14 cellular contexts compared by ENCODE assay signal in the genomic region with DNA sequence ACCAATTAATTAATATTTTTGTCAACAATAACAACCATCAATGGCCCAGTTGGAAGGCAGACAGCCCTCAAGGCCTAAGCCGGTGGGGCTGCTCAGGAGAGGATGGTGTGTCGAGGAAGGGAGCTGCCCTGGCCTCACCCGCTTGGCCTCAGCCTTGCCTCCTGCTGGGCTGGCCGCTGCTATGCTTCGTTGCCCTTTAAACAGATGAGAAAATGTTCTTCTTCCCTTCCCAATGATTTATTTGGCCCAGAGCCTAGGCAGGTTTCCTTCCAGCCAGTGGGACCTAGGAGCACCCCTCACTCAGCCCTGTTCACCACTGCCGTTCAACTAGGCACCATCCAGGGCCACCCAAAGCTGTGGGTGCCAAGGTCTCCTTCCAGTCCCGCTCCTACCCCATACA. TPM values are rescaled to one million over a fixed set of nuclear protein-coding genes. Genes with fewer than 3 reads are reported as not detected.
DNase-seq lines count a peak whose midpoint lies in the region; TF ChIP-seq lines count a peak whose summit lies in the region.
"Had no signal": no experiment of that assay in that cellular context is flagged by ENCODE, and none has a peak within 500 bp of the region (broad histone marks: within the 10 kb centered on the region; RNA-seq: fewer than 3 reads in every experiment).

No MANE protein-coding gene starts in this region.

- H2AFZ ChIP-seq in neuronal stem cell (ENCODE audit: low read length), result no peak overlapping the region

- H3K4ac ChIP-seq in neuronal stem cell (ENCODE audit: low read length), result no peak overlapping the region

- H3K36me3 ChIP-seq in neuronal stem cell (replicated peaks in 1 of 2; ENCODE audit: control insufficient read depth in 2 of 2, insufficient read depth in 2 of 2, low read length in 2 of 2), result no peaks in the 10 kb centered on the region

- H4K8ac ChIP-seq in neuronal stem cell (ENCODE audit: low read depth, low read length), result no peak overlapping the region

- no peak for TF ChIP-seq CTCF in glutamatergic neuron (IDR thresholded peaks at IDR 0.05; ENCODE audit: partially characterized antibody, unreplicated experiment)

- H2BK5ac ChIP-seq in neuronal stem cell (ENCODE audit: low read length), result no peak overlapping the region

- no peak overlapping the region for H3K4me3 ChIP-seq in neuronal stem cell (ENCODE audit: low read length in 2 of 2)

- no peak overlapping the region for H3K27ac Mint-ChIP-seq in glutamatergic neuron (ENCODE audit: unreplicated experiment)
- H3K27ac Mint-ChIP-seq: CD14-positive monocyte had no signal

- no CpG with 5 or more reads among the region's 7 CpGs for WGBS in neuronal stem cell (ENCODE audit: extremely low coverage in 2 of 2, insufficient read length in 2 of 2, insufficient replicate concordance in 1 of 2), 2 donors

- peak overlapping the region; percentile 43 for H2BK12ac ChIP-seq in neuronal stem cell (ENCODE audit: low read length)

- H3K79me1 ChIP-seq in neuronal stem cell (ENCODE audit: low read depth, low read length), result no peaks in the 10 kb centered on the region

- in situ Hi-C loops in Caki2 (cut with HindIII; ENCODE audit: low pct_unique_long_range_greater_than_20kb, low sequenced_read_pairs), result no loop called here

- peaks cover 8% of the 10 kb centered on the region for H3K4me1 Mint-ChIP-seq in glutamatergic neuron (ENCODE audit: low read depth, unreplicated experiment)

- peaks cover 27 to 41% of the 10 kb centered on the region in 2 donors for H3K4me1 ChIP-seq in neuronal stem cell (ENCODE audit: control insufficient read depth in 2 of 2, insufficient read depth in 1 of 2, low read depth in 1 of 2, low read length in 2 of 2)

- no peak overlapping the region for H3K4me2 ChIP-seq in neuronal stem cell (ENCODE audit: insufficient read depth, low read length, poor library complexity, severe bottlenecking)

- no peak overlapping the region for H2BK15ac ChIP-seq in neuronal stem cell (ENCODE audit: low read length)

- H3K18ac ChIP-seq in neuronal stem cell (ENCODE audit: low read length), result no peak overlapping the region

- H3K4me3 Mint-ChIP-seq in glutamatergic neuron (ENCODE audit: unreplicated experiment), result no peak overlapping the region

- H2BK120ac ChIP-seq in neuronal stem cell (ENCODE audit: low read depth, low read length), result no peak overlapping the region

- no peak overlapping the region for H4K91ac ChIP-seq in neuronal stem cell (ENCODE audit: low read depth, low read length, poor library complexity)

- H3K27me3 ChIP-seq in neuronal stem cell (ENCODE audit: control insufficient read depth in 3 of 3, insufficient read depth in 3 of 3, low read depth in 1 of 3, low read length in 3 of 3), result peaks cover 5 to 90% (median 28%) of the 10 kb centered on the region in 3 experiments

- H3K9me3 Mint-ChIP-seq in glutamatergic neuron (ENCODE audit: unreplicated experiment), result peaks cover 16% of the 10 kb centered on the region

- DNase-seq in DMS79 treated with DMSO at 0.1 percent for 48 hours (lab: John Stamatoyannopoulos, UW) (peak; percentile 28), DMS79 (lab: John Stamatoyannopoulos, UW) (no peak), Caki2 (ENCODE audit: low read depth) (peak; percentile 46), glomerular visceral epithelial cell (ENCODE audit: extremely low spot score) (peak; percentile 76), neuronal stem cell (ENCODE audit: low spot score) (no peak), NCI-H510A treated with DMSO at 0.1 percent for 48 hours (lab: John Stamatoyannopoulos, UW) (no peak), NCI-H2081 (lab: John Stamatoyannopoulos, UW) (no peak), glutamatergic neuron (no peak)
- DNase-seq: EL, KG1, NCI-H1930, NCI-H748 treated with DMSO at 0.1 percent for 48 hours had no signal

- no peaks in the 10 kb centered on the region for H3K36me3 Mint-ChIP-seq in glutamatergic neuron (ENCODE audit: unreplicated experiment)

- no peak overlapping the region for H3K9ac ChIP-seq in neuronal stem cell (ENCODE audit: low read depth, low read length, poor library complexity)

- no peak overlapping the region for H3K14ac ChIP-seq in neuronal stem cell (ENCODE audit: low read length)

- H2AK5ac ChIP-seq in neuronal stem cell (ENCODE audit: low read depth, low read length), result no peak overlapping the region

- peaks cover 14% of the 10 kb centered on the region for H3K27me3 Mint-ChIP-seq in glutamatergic neuron (ENCODE audit: unreplicated experiment)

- H3K23ac ChIP-seq in neuronal stem cell (ENCODE audit: low read depth, low read length, poor library complexity), result no peak overlapping the region

- H3K27ac ChIP-seq in neuronal stem cell (replicated peaks; ENCODE audit: low read length), result no peak overlapping the region

- no peaks in the 10 kb centered on the region for H3K9me3 ChIP-seq in neuronal stem cell (replicated peaks in 1 of 2; ENCODE audit: control insufficient read depth in 2 of 2, insufficient read depth in 1 of 2, low read depth in 1 of 2, low read length in 2 of 2)

RNA-seq across cellular contexts. Expression of gene ADGRB2, which starts 3.1 kb away (rescaled TPM):
- total RNA-seq in Caki2 (2014; rRNA removed; shearing (Covaris generic); ENCODE audit: low replicate concordance), result 7.9 and 13.7 TPM in 2 replicates
- polyA plus RNA-seq in neuronal stem cell (2013, experiment 1 of 2), result 25.2 TPM
- 24.4 TPM for polyA plus RNA-seq in neuronal stem cell (2013, experiment 2 of 2)
- total RNA-seq in glutamatergic neuron (ENCODE audit: unreplicated experiment), result 15.8 TPM
- polyA plus RNA-seq: CD14-positive monocyte had no signal

RNA-seq across cellular contexts. Expression of gene SPOCD1, which starts 48.6 kb away (rescaled TPM):
- 0.93 and 4.4 TPM in 2 replicates for total RNA-seq in Caki2 (2014; rRNA removed; shearing (Covaris generic); ENCODE audit: low replicate concordance)
- polyA plus RNA-seq in neuronal stem cell (2013, experiment 1 of 2), result 1.1 TPM
- polyA plus RNA-seq in neuronal stem cell (2013, experiment 2 of 2), result 0.97 TPM
- total RNA-seq in glutamatergic neuron (ENCODE audit: unreplicated experiment), result 0.74 TPM
- total RNA-seq: Right ventricle myocardium inferior had no signal
- polyA plus RNA-seq: CD14-positive monocyte had no signal

Comparison
In these comparisons a context has a peak if more than half of its experiments do, and no peak if none do; other contexts are left out.
1. DNase-seq: peak in DMS79 treated with DMSO at 0.1 percent for 48 hours (single experiment), Caki2 (single experiment) and glomerular visceral epithelial cell (single experiment); none in DMS79 (single experiment), neuronal stem cell (single experiment), NCI-H510A treated with DMSO at 0.1 percent for 48 hours (single experiment), NCI-H2081 (0 of 2) and glutamatergic neuron (single experiment).